ENCODE assay signal across 16 cellular contexts in the genomic region with DNA sequence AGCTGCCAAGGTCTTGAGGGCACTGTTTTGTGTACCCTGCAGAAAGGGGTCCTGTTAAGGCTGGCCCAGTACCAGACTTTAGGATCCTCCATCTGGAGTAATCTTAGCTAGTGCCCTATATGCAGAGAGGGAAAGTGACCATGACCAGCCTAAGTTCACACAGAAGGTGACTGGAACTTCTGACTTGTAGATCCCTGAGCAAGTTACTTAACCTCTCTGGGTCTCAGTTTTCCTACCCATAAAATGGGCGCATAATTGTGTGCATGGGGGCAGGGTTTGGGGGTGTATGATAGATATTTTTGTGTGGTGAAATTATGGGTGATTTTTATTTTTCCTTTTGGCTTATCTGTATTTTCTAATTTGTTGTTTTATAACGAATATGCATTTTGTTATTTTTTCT. TPM values are rescaled to one million over a fixed set of nuclear protein-coding genes. Genes with fewer than 3 reads are reported as not detected.
DNase-seq lines count a peak whose midpoint lies in the region; ATAC-seq lines count a peak whose summit lies in the region.
"Had no signal": no experiment of that assay in that cellular context is flagged by ENCODE, and none has a peak within 500 bp of the region (broad histone marks: within the 10 kb centered on the region; RNA-seq: fewer than 3 reads in every experiment).

No MANE protein-coding gene starts in this region.

- DNase-seq in CD4-positive, alpha-beta memory T cell: no peak
- no peak for DNase-seq in SJSA1 (ENCODE audit: low read depth in 1 of 2, low spot score in 2 of 2)
- DNase-seq in immature natural killer cell: no peak
- DNase-seq in NCI-H345 treated with DMSO at 0.1 percent for 48 hours (lab: John Stamatoyannopoulos, UW; ENCODE audit: unreplicated experiment): no peak
- no peak for DNase-seq in H4 (ENCODE audit: low spot score)
- no peak for DNase-seq in EL
- DNase-seq: Caco-2, GDM1, GM23248, KG1, NCI-H1694 treated with DMSO at 0.1 percent for 48 hours, NCI-H345, SW 1271 had no signal

- no peaks in the 10 kb centered on the region for H3K9me3 ChIP-seq in CD4-positive, alpha-beta memory T cell (ENCODE audit: control insufficient read depth in 1 of 2, low read length in 2 of 2)
- no peaks in the 10 kb centered on the region for H3K9me3 ChIP-seq in SJSA1 (replicated peaks)
- H3K9me3 ChIP-seq: Caco-2 had no signal

- no peaks in the 10 kb centered on the region for H3K36me3 ChIP-seq in CD4-positive, alpha-beta memory T cell (ENCODE audit: insufficient read depth, low read length)
- no peaks in the 10 kb centered on the region for H3K36me3 ChIP-seq in SJSA1

- H3K27ac ChIP-seq in CD4-positive, alpha-beta memory T cell (ENCODE audit: low read depth, low read length): no peak overlapping the region
- H3K27ac ChIP-seq in SJSA1: peak overlapping the region; percentile 43
- H3K27ac ChIP-seq: GM23248, PC-9 had no signal

- H3K4me1 Mint-ChIP-seq in CD4-positive, alpha-beta memory T cell: peaks cover 34 to 66% (median 47%) of the 10 kb centered on the region in 4 donors
- peaks cover 58 to 73% of the 10 kb centered on the region in 2 donors for H3K4me1 Mint-ChIP-seq in immature natural killer cell
- peaks cover 59% of the 10 kb centered on the region for H3K4me1 Mint-ChIP-seq in stimulated activated memory B cell treated with anti-CD40 and anti-IgM and Interleukin-4, amounts not matched to agents 10 μg/mL and 1 μg/mL and 100 μg/mL, for 72 hours

- ATAC-seq in stimulated activated memory B cell treated with anti-CD40 and anti-IgM and Interleukin-4, amounts not matched to agents 10 μg/mL and 1 μg/mL and 100 μg/mL, for 72 hours: no peak

- no peaks in the 10 kb centered on the region for H3K27me3 ChIP-seq in CD4-positive, alpha-beta memory T cell (ENCODE audit: insufficient read depth, low read length)
- no peaks in the 10 kb centered on the region for H3K27me3 ChIP-seq in SJSA1 (replicated peaks)

- H3K4me3 ChIP-seq in CD4-positive, alpha-beta memory T cell (ENCODE audit: low read length in 2 of 2): no peak overlapping the region
- 0 out of 2 replicates have a peak overlapping the region, but pooled peaks have one; percentile 0 for H3K4me3 ChIP-seq in SJSA1
- H3K4me3 ChIP-seq: GM23248, PC-9 had no signal

- POLR2A ChIA-PET in CD4-positive, alpha-beta memory T cell (lab: Charles Lee; ENCODE audit: partially characterized antibody): no interaction called here

- H3K27me3 Mint-ChIP-seq in CD4-positive, alpha-beta memory T cell: no peaks in the 10 kb centered on the region
- peaks cover 2 to 16% (median 10%) of the 10 kb centered on the region in 3 donors for H3K27me3 Mint-ChIP-seq in immature natural killer cell (ENCODE audit: low read depth in 3 of 3)
- no peaks in the 10 kb centered on the region for H3K27me3 Mint-ChIP-seq in stimulated activated memory B cell treated with anti-CD40 and anti-IgM and Interleukin-4, amounts not matched to agents 10 μg/mL and 1 μg/mL and 100 μg/mL, for 72 hours

- CTCF ChIA-PET in CD4-positive, alpha-beta memory T cell (lab: Charles Lee; ENCODE audit: partially characterized antibody): interaction anchor here (1.1 kb wide), 1 partner anchor 9 kb away, joined by 3 read pairs; no protein-coding TSS in a partner anchor

- peaks cover 0 to 3% (median 0%) of the 10 kb centered on the region in 8 donors for H3K9me3 Mint-ChIP-seq in CD4-positive, alpha-beta memory T cell
- no peaks in the 10 kb centered on the region for H3K9me3 Mint-ChIP-seq in immature natural killer cell
- H3K9me3 Mint-ChIP-seq in stimulated activated memory B cell treated with anti-CD40 and anti-IgM and Interleukin-4, amounts not matched to agents 10 μg/mL and 1 μg/mL and 100 μg/mL, for 72 hours: no peaks in the 10 kb centered on the region

- H3K27ac Mint-ChIP-seq in CD4-positive, alpha-beta memory T cell: peak overlapping the region in 5 of 7 donors; percentile 22 to 76 (median 61)
- H3K27ac Mint-ChIP-seq in immature natural killer cell: peak overlapping the region in 4 of 6 donors; percentile 64 to 83 (median 74)
- H3K27ac Mint-ChIP-seq in stimulated activated memory B cell treated with anti-CD40 and anti-IgM and Interleukin-4, amounts not matched to agents 10 μg/mL and 1 μg/mL and 100 μg/mL, for 72 hours: peak overlapping the region; percentile 80

- H3K36me3 Mint-ChIP-seq in CD4-positive, alpha-beta memory T cell: peaks cover 0 to 15% of the 10 kb centered on the region in 2 donors
- peaks cover 3 to 5% (median 4%) of the 10 kb centered on the region in 3 donors for H3K36me3 Mint-ChIP-seq in immature natural killer cell
- peaks cover 19% of the 10 kb centered on the region for H3K36me3 Mint-ChIP-seq in stimulated activated memory B cell treated with anti-CD40 and anti-IgM and Interleukin-4, amounts not matched to agents 10 μg/mL and 1 μg/mL and 100 μg/mL, for 72 hours

- intact Hi-C loops in CD4-positive, alpha-beta memory T cell (cut with micrococcal nuclease): loop anchor here (5.0 kb wide), 1 partner anchor 38 kb away; no protein-coding TSS in a partner anchor

- peak overlapping the region in 1 of 8 donors; percentile 40 for H3K4me3 Mint-ChIP-seq in CD4-positive, alpha-beta memory T cell
- H3K4me3 Mint-ChIP-seq in immature natural killer cell: peak overlapping the region in 2 of 5 donors; percentile 35 to 38
- no peak overlapping the region for H3K4me3 Mint-ChIP-seq in stimulated activated memory B cell treated with anti-CD40 and anti-IgM and Interleukin-4, amounts not matched to agents 10 μg/mL and 1 μg/mL and 100 μg/mL, for 72 hours

- H3K4me1 ChIP-seq in CD4-positive, alpha-beta memory T cell (ENCODE audit: insufficient read depth, low read length): peaks cover 37% of the 10 kb centered on the region
- H3K4me1 ChIP-seq in SJSA1 (replicated peaks): peaks cover 48% of the 10 kb centered on the region

RNA-seq across cellular contexts. Expression of a gene that starts 3.3 kb away (rescaled TPM):
- 10 to 100 TPM; 64.8 to 75.6 TPM for total RNA-seq in CD4-positive, alpha-beta memory T cell
- 1 to 10 TPM; 3.2 to 8.4 TPM for polyA plus RNA-seq in CD4-positive, alpha-beta memory T cell
- total RNA-seq in SJSA1 (2014; rRNA removed; shearing (Covaris generic)): not detected in 2 replicates
- 10 to 100 TPM in 1 of 3 donors, 1 to 10 TPM in 2; 5.0 to 12.8 (median 9.9) TPM for polyA plus RNA-seq in immature natural killer cell
- not detected in 2 replicates for total RNA-seq in H4 (2014; rRNA removed; shearing (Covaris generic))
- total RNA-seq: GM23248, PC-9, SK-MEL-5 had no signal
- polyA plus RNA-seq: GM23248 had no signal

RNA-seq across cellular contexts. Expression of a gene that starts 27.5 kb away (rescaled TPM):
- total RNA-seq in CD4-positive, alpha-beta memory T cell: 10 to 100 TPM; 26.3 to 27.5 TPM
- 10 to 100 TPM; 34.1 to 34.4 TPM for polyA plus RNA-seq in CD4-positive, alpha-beta memory T cell
- total RNA-seq in SJSA1 (2014; rRNA removed; shearing (Covaris generic)): 22.6 and 57.5 TPM in 2 replicates
- 10 to 100 TPM; 31.2 to 35.6 (median 31.9) TPM for polyA plus RNA-seq in immature natural killer cell
- 0.14 TPM in 1 of 2 replicates, not detected in the other for total RNA-seq in H4 (2014; rRNA removed; shearing (Covaris generic))
- total RNA-seq: PC-9, SK-MEL-5 had no signal

Comparison
In these comparisons a context has a peak if more than half of its experiments do, and no peak if none do; other contexts are left out.
1. RNA of a gene that starts 3.3 kb away (total RNA-seq): 64.8 to 75.6 TPM in CD4-positive, alpha-beta memory T cell; not detected in SJSA1 and not detected in H4; every median in the first group is over 10 times any median in the second.
2. RNA of a gene that starts 27.5 kb away (total RNA-seq): 22.6 to 57.5 TPM in SJSA1 and 26.3 to 27.5 TPM in CD4-positive, alpha-beta memory T cell; 0.14 TPM in H4; every median in the first group is over 10 times any median in the second.
3. Peak in every context shown above with its lines, with median percentiles within 50 percentile points of each other: H3K27ac Mint-ChIP-seq.